In the genomic region with DNA sequence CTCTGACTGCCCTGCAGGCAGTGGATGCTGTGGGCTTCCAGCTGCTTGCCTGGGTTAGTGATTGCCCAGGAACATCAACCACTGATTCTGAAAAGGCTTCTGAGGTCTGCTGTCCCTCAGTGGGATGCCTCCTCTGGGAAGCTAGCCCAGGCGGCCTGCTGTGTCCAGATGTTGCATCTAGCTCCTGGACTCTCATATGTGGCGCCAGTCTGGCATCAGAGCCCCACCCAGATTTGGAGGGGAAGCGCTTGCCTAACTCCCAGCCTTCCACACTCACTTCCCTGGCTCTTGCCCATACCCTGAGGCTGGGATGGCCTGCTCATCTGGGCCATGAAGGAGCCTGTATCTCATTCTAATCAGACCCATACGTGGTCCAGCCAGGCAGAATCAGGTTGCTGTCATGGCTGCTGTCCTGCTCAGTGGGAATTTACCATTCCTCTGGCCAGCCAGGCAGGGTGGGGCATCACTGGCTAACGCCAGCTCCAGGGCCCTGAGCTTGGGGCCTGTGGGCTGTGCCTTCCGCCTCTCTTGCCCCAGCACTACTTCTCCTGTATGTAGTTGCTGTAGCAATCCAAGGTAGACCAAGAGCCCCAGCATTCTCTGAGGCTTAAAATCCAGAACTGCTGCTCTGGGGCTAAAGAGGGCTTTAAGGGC, we compare ENCODE assay signal across 12 cellular contexts. TPM values are rescaled to one million over a fixed set of nuclear protein-coding genes. Genes with fewer than 3 reads are reported as not detected.
DNase-seq lines count a peak whose midpoint lies in the region; ATAC-seq and TF ChIP-seq lines count a peak whose summit lies in the region.
"Had no signal": no experiment of that assay in that cellular context is flagged by ENCODE, and none has a peak within 500 bp of the region (broad histone marks: within the 10 kb centered on the region; RNA-seq: fewer than 3 reads in every experiment).

No MANE protein-coding gene starts in this region.

- peak overlapping the region; percentile 50 for H3K4me3 Mint-ChIP-seq in neural crest cell

- peaks cover 18% of the 10 kb centered on the region for H3K36me3 Mint-ChIP-seq in neural crest cell (ENCODE audit: low read depth)

- H3K9ac ChIP-seq in duodenal mucosa (ENCODE audit: low read depth in 1 of 2, low read length in 2 of 2) = no peak overlapping the region

- no peak overlapping the region for H2AFZ ChIP-seq in ACC112 (ENCODE audit: low read length, unreplicated experiment)

- H3K27me3 Mint-ChIP-seq in neural crest cell (ENCODE audit: low read depth) = peaks cover 13% of the 10 kb centered on the region

- H3K36me3 ChIP-seq in ACC112 (ENCODE audit: insufficient read depth, low read length) (peaks cover 41% of the 10 kb centered on the region), duodenal mucosa (ENCODE audit: control insufficient read depth in 1 of 2, insufficient read depth in 2 of 2, low read length in 2 of 2) (peaks cover 24 to 47% of the 10 kb centered on the region in 2 donors)

- H3K4me1 ChIP-seq in ACC112 (ENCODE audit: control insufficient read depth, insufficient read depth, low read length, unreplicated experiment) (peaks cover 54% of the 10 kb centered on the region), duodenal mucosa (ENCODE audit: control insufficient read depth in 1 of 2, insufficient read depth in 2 of 2, low read length in 2 of 2) (peaks cover 5 to 41% of the 10 kb centered on the region in 2 donors)

- H3K79me2 ChIP-seq in ACC112 (ENCODE audit: control insufficient read depth, insufficient read depth, low read length, unreplicated experiment) = peaks cover 60% of the 10 kb centered on the region

- no peak for TF ChIP-seq CTCF in HFF-Myc (IDR thresholded peaks at IDR 0.05; ENCODE audit: low read depth, low read length, missing control alignments)
- no peak for TF ChIP-seq CTCF in neural crest cell (conservative IDR thresholded peaks at IDR 0.05)

- peak; percentile 74 for DNase-seq in HFF-Myc (ENCODE audit: extremely low read depth, low read depth)
- DNase-seq in neural crest cell (ENCODE audit: low read depth, low spot score) = no peak
- no peak for DNase-seq in CD1c-positive myeloid dendritic cell (ENCODE audit: extremely low spot score)
- DNase-seq in GM19240 (ENCODE audit: insufficient read length, low spot score) = no peak
- DNase-seq in NCI-H1694 (lab: John Stamatoyannopoulos, UW) = no peak
- DNase-seq: central memory CD4-positive, alpha-beta T cell; NCI-H1436 had no signal

- H3K4me1 Mint-ChIP-seq in neural crest cell = peaks cover 32% of the 10 kb centered on the region

- no peaks in the 10 kb centered on the region for H3K9me3 ChIP-seq in duodenal mucosa (ENCODE audit: control insufficient read depth in 1 of 2, low read length in 2 of 2)
- H3K9me3 ChIP-seq: heart left ventricle had no signal

- H3K27ac ChIP-seq in ACC112 (ENCODE audit: low read depth, low read length) (no peak overlapping the region), duodenal mucosa (ENCODE audit: low read depth, low read length) (no peak overlapping the region)
- H3K27ac ChIP-seq: C4-2B had no signal

- no peaks in the 10 kb centered on the region for H3K27me3 ChIP-seq in ACC112 (ENCODE audit: insufficient read depth, low read length)
- H3K27me3 ChIP-seq in duodenal mucosa (ENCODE audit: control insufficient read depth in 1 of 2, insufficient read depth in 2 of 2, low read length in 2 of 2) = no peaks in the 10 kb centered on the region

- H3K9me3 Mint-ChIP-seq in neural crest cell = no peaks in the 10 kb centered on the region

- H3K4me3 ChIP-seq in ACC112 (ENCODE audit: low read depth, low read length) = peak overlapping the region; percentile 9; the same call in 1 of the 2 replicates
- no peak overlapping the region for H3K4me3 ChIP-seq in HFF-Myc (replicated peaks; ENCODE audit: low read depth, low read length)
- H3K4me3 ChIP-seq in duodenal mucosa (ENCODE audit: low read depth in 1 of 2, low read length in 2 of 2) = peak overlapping the region; percentile 75 to 90

- no peak for ATAC-seq in GM19324 (IDR thresholded peaks at IDR 0.05; ENCODE audit: low FRiP score, unreplicated experiment)

- H3K27ac Mint-ChIP-seq in neural crest cell (ENCODE audit: unreplicated experiment) = no peak overlapping the region

RNA-seq across cellular contexts. Expression of a gene that starts 4.1 kb away (rescaled TPM):
- total RNA-seq in neural crest cell = 16.0 and 17.9 TPM in 2 replicates
